Comparison of ENCODE assay signal across 1 cellular context in the genomic region with DNA sequence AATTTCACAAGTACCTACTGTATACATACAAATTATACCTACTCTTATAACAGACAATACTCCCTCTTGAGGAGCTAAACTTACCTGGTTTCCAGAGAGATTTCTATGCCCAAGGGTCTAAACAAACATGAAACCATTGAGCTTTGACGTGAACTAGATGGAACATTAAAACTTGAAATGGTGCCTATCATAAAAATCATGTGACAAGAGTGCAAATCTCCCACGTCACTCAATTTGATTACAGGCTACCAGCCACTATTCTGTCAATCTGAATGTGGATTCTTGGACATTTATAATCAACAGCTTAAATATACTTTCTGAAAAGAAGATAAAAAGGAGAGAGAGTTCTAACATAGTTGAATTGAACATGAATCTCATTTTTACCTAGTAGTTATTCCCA.
TF ChIP-seq lines count a peak whose summit lies in the region.

No MANE protein-coding gene starts in this region.

TF ChIP-seq in WTC11, 78 proteins besides CTCF, POLR2A, EP300 and RAD21 (continued from another document):
- TF ChIP-seq, protein P1, sequence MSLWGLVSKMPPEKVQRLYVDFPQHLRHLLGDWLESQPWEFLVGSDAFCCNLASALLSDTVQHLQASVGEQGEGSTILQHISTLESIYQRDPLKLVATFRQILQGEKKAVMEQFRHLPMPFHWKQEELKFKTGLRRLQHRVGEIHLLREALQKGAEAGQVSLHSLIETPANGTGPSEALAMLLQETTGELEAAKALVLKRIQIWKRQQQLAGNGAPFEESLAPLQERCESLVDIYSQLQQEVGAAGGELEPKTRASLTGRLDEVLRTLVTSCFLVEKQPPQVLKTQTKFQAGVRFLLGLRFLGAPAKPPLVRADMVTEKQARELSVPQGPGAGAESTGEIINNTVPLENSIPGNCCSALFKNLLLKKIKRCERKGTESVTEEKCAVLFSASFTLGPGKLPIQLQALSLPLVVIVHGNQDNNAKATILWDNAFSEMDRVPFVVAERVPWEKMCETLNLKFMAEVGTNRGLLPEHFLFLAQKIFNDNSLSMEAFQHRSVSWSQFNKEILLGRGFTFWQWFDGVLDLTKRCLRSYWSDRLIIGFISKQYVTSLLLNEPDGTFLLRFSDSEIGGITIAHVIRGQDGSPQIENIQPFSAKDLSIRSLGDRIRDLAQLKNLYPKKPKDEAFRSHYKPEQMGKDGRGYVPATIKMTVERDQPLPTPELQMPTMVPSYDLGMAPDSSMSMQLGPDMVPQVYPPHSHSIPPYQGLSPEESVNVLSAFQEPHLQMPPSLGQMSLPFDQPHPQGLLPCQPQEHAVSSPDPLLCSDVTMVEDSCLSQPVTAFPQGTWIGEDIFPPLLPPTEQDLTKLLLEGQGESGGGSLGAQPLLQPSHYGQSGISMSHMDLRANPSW (CRISPR knock-in tag; conservative IDR thresholded peaks at IDR 0.05; ENCODE audit: low read depth): no peak
- TF ChIP-seq GRHL2 (CRISPR knock-in tag; IDR thresholded peaks at IDR 0.05; ENCODE audit: insufficient replicate concordance, severe bottlenecking): no peak
- no peak for TF ChIP-seq GTF2I (CRISPR knock-in tag; conservative IDR thresholded peaks at IDR 0.05)
- TF ChIP-seq MXD4 (CRISPR knock-in tag; IDR thresholded peaks at IDR 0.05; ENCODE audit: borderline replicate concordance): no peak
